Comparison of ENCODE assay signal across 17 cellular contexts in genomic region chr3:190516416-190516815, GRCh38. TPM values are rescaled to one million over a fixed set of nuclear protein-coding genes. Genes with fewer than 3 reads are reported as not detected.
DNase-seq lines count a peak whose midpoint lies in the region; ATAC-seq and TF ChIP-seq lines count a peak whose summit lies in the region.
"Had no signal": no experiment of that assay in that cellular context is flagged by ENCODE, and none has a peak within 500 bp of the region (broad histone marks: within the 10 kb centered on the region; RNA-seq: fewer than 3 reads in every experiment).

No MANE protein-coding gene starts in this region.

- H3F3A ChIP-seq in neural progenitor cell (ENCODE audit: low read depth), result peaks cover 5% of the 10 kb centered on the region

- H2AK9ac ChIP-seq in IMR-90 (replicated peaks; ENCODE audit: low read depth, low read length, poor library complexity), result no peak overlapping the region

- H3K4me3 ChIP-seq in IMR-90 (ENCODE audit: insufficient read depth, low read depth, low read length) (no peak overlapping the region), mammary epithelial cell (replicated peaks in 1 of 3; ENCODE audit: insufficient read depth in 1 of 3, low read depth in 2 of 3, low read length in 3 of 3) (peak overlapping the region; percentile 89 to 96 (median 93)), neural progenitor cell (no peak overlapping the region), upper lobe of right lung (no peak overlapping the region), Caco-2 (ENCODE audit: low read depth, low read length) (no peak overlapping the region)

- no peaks in the 10 kb centered on the region for H3K27me3 Mint-ChIP-seq in activated CD4-positive, alpha-beta memory T cell treated with anti-CD3 and anti-CD28 coated beads, Interleukin-2, amount 10 ng/mL, durations not matched to agents 7 days and 5 days
- no peaks in the 10 kb centered on the region for H3K27me3 Mint-ChIP-seq in activated CD4-positive, alpha-beta memory T cell treated with anti-CD3 and anti-CD28 coated beads for 36 hours
- H3K27me3 Mint-ChIP-seq in neural progenitor cell (ENCODE audit: insufficient read depth, low read depth) (peaks cover 2% of the 10 kb centered on the region), Caco-2 (ENCODE audit: insufficient read depth, unreplicated experiment) (peaks cover 9% of the 10 kb centered on the region)

- no peak for ATAC-seq in IMR-90 (ENCODE audit: low read depth)
- ATAC-seq in upper lobe of right lung, result no peak
- no peak for ATAC-seq in HG02678 (IDR thresholded peaks at IDR 0.05; ENCODE audit: unreplicated experiment)
- ATAC-seq: left ventricle myocardium superior, psoas muscle, WTC11 had no signal

- no peak for TF ChIP-seq RAD21 in IMR-90 (IDR thresholded peaks at IDR 0.05; ENCODE audit: low read length)

- peaks cover 21 to 32% of the 10 kb centered on the region in 2 experiments; a peak in 3 of 4 replicates for H3K79me1 ChIP-seq in IMR-90 (ENCODE audit: low read depth in 1 of 2, low read length in 2 of 2)

- no peak overlapping the region for H2AFZ ChIP-seq in IMR-90 (replicated peaks; ENCODE audit: low read length, poor library complexity)
- no peak overlapping the region for H2AFZ ChIP-seq in mammary epithelial cell (ENCODE audit: low read depth, low read length)
- H2AFZ ChIP-seq in neural progenitor cell (replicated peaks), result no peak overlapping the region

- H3K27me3 ChIP-seq in IMR-90 (ENCODE audit: control insufficient read depth, insufficient read depth, low read length), result no peaks in the 10 kb centered on the region
- no peaks in the 10 kb centered on the region for H3K27me3 ChIP-seq in mammary epithelial cell (ENCODE audit: insufficient read depth, low read length)
- peaks cover 53% of the 10 kb centered on the region for H3K27me3 ChIP-seq in neural progenitor cell
- no peaks in the 10 kb centered on the region for H3K27me3 ChIP-seq in upper lobe of right lung
- H3K27me3 ChIP-seq in Caco-2 (replicated peaks; ENCODE audit: control insufficient read depth, insufficient read depth, low read length), result no peaks in the 10 kb centered on the region
- H3K27me3 ChIP-seq: Peyer's patch had no signal

- peak overlapping the region; percentile 17; the same call in 1 of the 2 replicates for H3K14ac ChIP-seq in IMR-90 (replicated peaks; ENCODE audit: low read depth, low read length)

- H3K27ac ChIP-seq in IMR-90 (ENCODE audit: insufficient read depth, low read length) (no peak overlapping the region), mammary epithelial cell (ENCODE audit: insufficient read depth, low read depth, low read length) (peak overlapping the region; percentile 88), neural progenitor cell (no peak overlapping the region), upper lobe of right lung (no peak overlapping the region)
- H3K27ac ChIP-seq: Peyer's patch, psoas muscle had no signal

- peak overlapping the region; percentile 10; the same call in 1 of the 2 replicates for H3K4me2 ChIP-seq in IMR-90 (ENCODE audit: low read depth, low read length)
- H3K4me2 ChIP-seq in mammary epithelial cell (ENCODE audit: insufficient read depth, low read depth, low read length), result peak overlapping the region; percentile 91
- H3K4me2 ChIP-seq in neural progenitor cell, result no peak overlapping the region

- no peak overlapping the region for H2BK5ac ChIP-seq in IMR-90 (ENCODE audit: low read depth, low read length, poor library complexity, severe bottlenecking)

- dilution Hi-C loops in IMR-90 (cut with HindIII; ENCODE audit: low sequenced_read_pairs, unreplicated experiment) (no loop called here), mammary epithelial cell (cut with HindIII; ENCODE audit: low sequenced_read_pairs) (no loop called here)

- peaks cover 7% of the 10 kb centered on the region; the same call in 1 of the 2 replicates for H3K4me1 ChIP-seq in IMR-90 (ENCODE audit: control insufficient read depth, insufficient read depth, low read length)
- H3K4me1 ChIP-seq in mammary epithelial cell (ENCODE audit: insufficient read depth, low read length), result peaks cover 45% of the 10 kb centered on the region
- no peaks in the 10 kb centered on the region for H3K4me1 ChIP-seq in neural progenitor cell
- H3K4me1 ChIP-seq in upper lobe of right lung, result peaks cover 8% of the 10 kb centered on the region
- no peaks in the 10 kb centered on the region for H3K4me1 ChIP-seq in Caco-2

- peaks cover 40% of the 10 kb centered on the region for H3K4me1 Mint-ChIP-seq in activated CD4-positive, alpha-beta memory T cell treated with anti-CD3 and anti-CD28 coated beads, Interleukin-2, amount 10 ng/mL, durations not matched to agents 7 days and 5 days
- peaks cover 33% of the 10 kb centered on the region for H3K4me1 Mint-ChIP-seq in activated CD4-positive, alpha-beta memory T cell treated with anti-CD3 and anti-CD28 coated beads for 36 hours (ENCODE audit: low read depth)
- H3K4me1 Mint-ChIP-seq in neural progenitor cell (peaks cover 16% of the 10 kb centered on the region), Caco-2 (ENCODE audit: low read depth, unreplicated experiment) (peaks cover 10% of the 10 kb centered on the region)

- no peak overlapping the region for H3K27ac Mint-ChIP-seq in activated CD4-positive, alpha-beta memory T cell treated with anti-CD3 and anti-CD28 coated beads, Interleukin-2, amount 10 ng/mL, durations not matched to agents 7 days and 5 days
- H3K27ac Mint-ChIP-seq in activated CD4-positive, alpha-beta memory T cell treated with anti-CD3 and anti-CD28 coated beads for 36 hours, result no peak overlapping the region
- H3K27ac Mint-ChIP-seq in neural progenitor cell (peak overlapping the region; percentile 26), Caco-2 (ENCODE audit: unreplicated experiment) (no peak overlapping the region)
- H3K27ac Mint-ChIP-seq: WTC11 had no signal

- no peak overlapping the region for H3K23ac ChIP-seq in IMR-90 (ENCODE audit: low read depth, low read length)

- no peak overlapping the region for H4K8ac ChIP-seq in IMR-90 (ENCODE audit: low read depth in 2 of 2, low read length in 2 of 2)

- H4K91ac ChIP-seq in IMR-90 (ENCODE audit: insufficient read depth, low read depth, low read length), result no peak overlapping the region

- no peak overlapping the region for H2BK20ac ChIP-seq in IMR-90 (ENCODE audit: low read depth, low read length)

- H3K9me1 ChIP-seq in IMR-90 (ENCODE audit: insufficient read depth, low read length), result peaks cover 4% of the 10 kb centered on the region; the same call in 1 of the 2 replicates

- peaks cover 76% of the 10 kb centered on the region for H3K79me2 ChIP-seq in mammary epithelial cell (ENCODE audit: insufficient read depth, low read length)
- no peaks in the 10 kb centered on the region for H3K79me2 ChIP-seq in neural progenitor cell (ENCODE audit: low read depth)

- peaks cover 3% of the 10 kb centered on the region for H3K9me3 Mint-ChIP-seq in activated CD4-positive, alpha-beta memory T cell treated with anti-CD3 and anti-CD28 coated beads, Interleukin-2, amount 10 ng/mL, durations not matched to agents 7 days and 5 days
- H3K9me3 Mint-ChIP-seq in activated CD4-positive, alpha-beta memory T cell treated with anti-CD3 and anti-CD28 coated beads for 36 hours, result no peaks in the 10 kb centered on the region
- H3K9me3 Mint-ChIP-seq in neural progenitor cell, result peaks cover 2% of the 10 kb centered on the region
- H3K9me3 Mint-ChIP-seq in Caco-2 (ENCODE audit: unreplicated experiment), result no peaks in the 10 kb centered on the region

- no peak for DNase-seq in activated CD4-positive, alpha-beta memory T cell treated with anti-CD3 and anti-CD28 coated beads, Interleukin-2, amount 10 ng/mL, durations not matched to agents 7 days and 5 days
- DNase-seq in activated CD4-positive, alpha-beta memory T cell treated with anti-CD3 and anti-CD28 coated beads for 36 hours, result no peak
- DNase-seq in IMR-90 (no peak), mammary epithelial cell (peak; percentile 21), neural progenitor cell (ENCODE audit: low spot score) (no peak), upper lobe of right lung (no peak), Caco-2 (no peak)
- DNase-seq: activated CD8-positive, alpha-beta memory T cell treated with anti-CD3 and anti-CD28 coated beads, Interleukin-2, amount 50 U/mL, for 48 hours; foreskin melanocyte; left ventricle myocardium superior; NCI-H2171; NCI-H82; Peyer's patch; psoas muscle; substantia nigra had no signal

- H3K9ac ChIP-seq in IMR-90 (ENCODE audit: low read depth, low read length) (no peak overlapping the region), mammary epithelial cell (ENCODE audit: insufficient read depth, low read length) (peak overlapping the region; percentile 96), neural progenitor cell (no peak overlapping the region)

- H3K9me3 ChIP-seq in IMR-90 (ENCODE audit: control insufficient read depth, insufficient read depth, low read length) (no peaks in the 10 kb centered on the region), mammary epithelial cell (replicated peaks; ENCODE audit: insufficient read depth, low read length) (no peaks in the 10 kb centered on the region), neural progenitor cell (ENCODE audit: low read depth) (no peaks in the 10 kb centered on the region), upper lobe of right lung (no peaks in the 10 kb centered on the region), Caco-2 (no peaks in the 10 kb centered on the region)
- H3K9me3 ChIP-seq: Peyer's patch, psoas muscle had no signal

- BruUV-seq in IMR-90 (replicated peaks; lab: Mats Ljungman, UMichigan) (no TSS peak), mammary epithelial cell (replicated peaks; lab: Mats Ljungman, UMichigan) (no TSS peak), Caco-2 (replicated peaks; lab: Mats Ljungman, UMichigan) (no TSS peak)

- in situ Hi-C loops in IMR-90 (cut with MboI; ENCODE audit: low sequenced_read_pairs) (no loop called here), mammary epithelial cell (cut with MboI; ENCODE audit: low sequenced_read_pairs in 2 of 2) (no loop called here)

- TF ChIP-seq POLR2A in IMR-90 (IDR thresholded peaks at IDR 0.05; ENCODE audit: low read depth, low read length), result no peak

- H4K5ac ChIP-seq in IMR-90 (ENCODE audit: low read depth, low read length), result no peak overlapping the region

- POLR2A ChIA-PET in activated CD4-positive, alpha-beta memory T cell treated with anti-CD3 and anti-CD28 coated beads, Interleukin-2, amount 10 ng/mL, durations not matched to agents 7 days and 5 days (lab: Charles Lee), result no interaction called here
- POLR2A ChIA-PET in activated CD4-positive, alpha-beta memory T cell treated with anti-CD3 and anti-CD28 coated beads for 36 hours (lab: Charles Lee), result no interaction called here
- POLR2A ChIA-PET in IMR-90 (lab: Charles Lee; ENCODE audit: unreplicated experiment) (no interaction called here), Caco-2 (lab: Charles Lee) (no interaction called here)

- H2BK15ac ChIP-seq in IMR-90 (ENCODE audit: low read depth, low read length), result no peak overlapping the region

- no peak overlapping the region for H2AK5ac ChIP-seq in IMR-90 (ENCODE audit: low read depth, low read length)

- peak overlapping the region; percentile 75 for H3K4me3 Mint-ChIP-seq in activated CD4-positive, alpha-beta memory T cell treated with anti-CD3 and anti-CD28 coated beads, Interleukin-2, amount 10 ng/mL, durations not matched to agents 7 days and 5 days
- H3K4me3 Mint-ChIP-seq in activated CD4-positive, alpha-beta memory T cell treated with anti-CD3 and anti-CD28 coated beads for 36 hours, result no peak overlapping the region
- no peak overlapping the region for H3K4me3 Mint-ChIP-seq in neural progenitor cell
- H3K4me3 Mint-ChIP-seq in Caco-2 (ENCODE audit: unreplicated experiment), result no peak overlapping the region
- H3K4me3 Mint-ChIP-seq: WTC11 had no signal

- H3K18ac ChIP-seq in IMR-90 (ENCODE audit: low read depth, low read length), result no peak overlapping the region

- H3K4ac ChIP-seq in IMR-90 (ENCODE audit: low read depth, low read length), result peak overlapping the region; percentile 20; the same call in 1 of the 2 replicates

- H4K20me1 ChIP-seq in IMR-90 (ENCODE audit: insufficient read depth, low read length), result no peaks in the 10 kb centered on the region
- H4K20me1 ChIP-seq in mammary epithelial cell (ENCODE audit: insufficient read depth, low read length), result no peaks in the 10 kb centered on the region
- H4K20me1 ChIP-seq in neural progenitor cell (ENCODE audit: low read depth), result no peaks in the 10 kb centered on the region

- H2BK120ac ChIP-seq in IMR-90 (ENCODE audit: low read depth, low read length), result no peak overlapping the region

- TF ChIP-seq CTCF in IMR-90 (conservative IDR thresholded peaks at IDR 0.05; ENCODE audit: low read depth, low read length) (no peak), mammary epithelial cell (conservative IDR thresholded peaks at IDR 0.05 in 1 of 2, IDR thresholded peaks at IDR 0.05 in 1 of 2; ENCODE audit: extremely low read depth in 1 of 2, insufficient read depth in 1 of 2, low read depth in 1 of 2, low read length in 2 of 2) (no peak), neural progenitor cell (IDR thresholded peaks at IDR 0.05) (no peak), upper lobe of right lung (IDR thresholded peaks at IDR 0.05) (no peak), Caco-2 (IDR thresholded peaks at IDR 0.05; ENCODE audit: insufficient read depth in 1 of 2, low read depth in 1 of 2, low read length in 1 of 2, severe bottlenecking in 1 of 2, unreplicated experiment in 1 of 2) (no peak)

- H3K36me3 ChIP-seq in IMR-90 (ENCODE audit: control insufficient read depth, insufficient read depth, low read length) (no peaks in the 10 kb centered on the region), mammary epithelial cell (ENCODE audit: insufficient read depth, low read length) (peaks cover 19% of the 10 kb centered on the region), neural progenitor cell (no peaks in the 10 kb centered on the region), upper lobe of right lung (no peaks in the 10 kb centered on the region), Caco-2 (ENCODE audit: control insufficient read depth, insufficient read depth, low read length) (no peaks in the 10 kb centered on the region)
- H3K36me3 ChIP-seq: Peyer's patch had no signal

- CTCF ChIA-PET in activated CD4-positive, alpha-beta memory T cell treated with anti-CD3 and anti-CD28 coated beads, Interleukin-2, amount 10 ng/mL, durations not matched to agents 7 days and 5 days (lab: Charles Lee), result interaction anchor here (1.7 kb wide), 1 partner anchor 102 kb away, joined by 6 read pairs; no protein-coding TSS in a partner anchor
- CTCF ChIA-PET in activated CD4-positive, alpha-beta memory T cell treated with anti-CD3 and anti-CD28 coated beads for 36 hours (lab: Charles Lee), result no interaction called here
- CTCF ChIA-PET in IMR-90 (lab: Yijun Ruan, JAX), result interaction anchor here (1.1 kb wide), 1 partner anchor 28 kb away, joined by 3 read pairs; no protein-coding TSS in a partner anchor
- CTCF ChIA-PET in mammary epithelial cell (lab: Charles Lee; ENCODE audit: low non-redundant PET), result no interaction called here
- CTCF ChIA-PET in Caco-2 (lab: Charles Lee), result no interaction called here

- WGBS in IMR-90 (ENCODE audit: extremely low coverage in 2 of 2, insufficient read length in 1 of 2), 2 experiments, result no CpG with 5 or more reads among the region's 1 CpG
- 100% methylated on average over 1 of the region's 1 CpG for WGBS in mammary epithelial cell (ENCODE audit: low coverage, missing lambda C conversion rate)

- no peak overlapping the region for H3K56ac ChIP-seq in IMR-90 (ENCODE audit: extremely low read depth, insufficient read depth, low read length)

- intact Hi-C loops in activated CD4-positive, alpha-beta memory T cell treated with anti-CD3 and anti-CD28 coated beads for 36 hours (cut with micrococcal nuclease), result no loop called here
- intact Hi-C loops in IMR-90 (cut with micrococcal nuclease) (loop anchor here (10.0 kb wide), 1 partner anchor 538 kb away; no protein-coding TSS in a partner anchor), mammary epithelial cell (cut with micrococcal nuclease) (loop anchor here (10.0 kb wide), 1 partner anchor 552 kb away; no protein-coding TSS in a partner anchor), upper lobe of right lung (cut with DNase I) (no loop called here), Caco-2 (cut with micrococcal nuclease; ENCODE audit: unreplicated experiment) (no loop called here)

- peaks cover 38% of the 10 kb centered on the region for H3K36me3 Mint-ChIP-seq in activated CD4-positive, alpha-beta memory T cell treated with anti-CD3 and anti-CD28 coated beads, Interleukin-2, amount 10 ng/mL, durations not matched to agents 7 days and 5 days (ENCODE audit: low read depth)
- peaks cover 5% of the 10 kb centered on the region for H3K36me3 Mint-ChIP-seq in activated CD4-positive, alpha-beta memory T cell treated with anti-CD3 and anti-CD28 coated beads for 36 hours
- peaks cover 5% of the 10 kb centered on the region for H3K36me3 Mint-ChIP-seq in neural progenitor cell
- no peaks in the 10 kb centered on the region for H3K36me3 Mint-ChIP-seq in Caco-2 (ENCODE audit: insufficient read depth, unreplicated experiment)

RNA-seq across cellular contexts. Expression of gene IL1RAP, which starts 2.5 kb away (rescaled TPM):
- 10 to 100 TPM; 14.2 to 15.2 TPM for total RNA-seq in activated CD4-positive, alpha-beta memory T cell treated with anti-CD3 and anti-CD28 coated beads, Interleukin-2, amount 10 ng/mL, durations not matched to agents 7 days and 5 days
- total RNA-seq in activated CD4-positive, alpha-beta memory T cell treated with anti-CD3 and anti-CD28 coated beads for 36 hours, result 10 to 100 TPM; 14.8 to 15.8 TPM
- total RNA-seq in IMR-90 (2012; rRNA removed) (9.4 and 11.3 TPM in 2 replicates), mammary epithelial cell (100 to 1,000 TPM in 1 of 2 donors, 10 to 100 TPM in 1; 94.2 to 111 TPM), neural progenitor cell (ENCODE audit: low replicate concordance) (2.0 and 11.3 TPM in 2 replicates), upper lobe of right lung (34.6 TPM), Caco-2 (2022) (5.1 and 6.2 TPM in 2 replicates)
- polyA plus RNA-seq in IMR-90 (2012; rRNA removed) (7.4 and 8.3 TPM in 2 replicates), mammary epithelial cell (90.3 TPM)
- 1.3 and 2.2 TPM in 2 replicates for polyA plus RNA-seq in IMR-90 (2012; cell fraction: cytosol; rRNA removed)
- polyA plus RNA-seq in IMR-90 (2012; cell fraction: nucleus; rRNA removed; ENCODE audit: low replicate concordance), result 1.3 and 4.4 TPM in 2 replicates
- polyA minus RNA-seq in mammary epithelial cell, result 188 TPM

Comparison
In these comparisons a context has a peak if more than half of its experiments do, and no peak if none do; other contexts are left out.
1. CTCF ChIA-PET loops: an anchor here in activated CD4-positive, alpha-beta memory T cell treated with anti-CD3 and anti-CD28 coated beads, Interleukin-2, amount 10 ng/mL, durations not matched to agents 7 days and 5 days (1.7 kb wide) and IMR-90 (1.1 kb wide); none called in activated CD4-positive, alpha-beta memory T cell treated with anti-CD3 and anti-CD28 coated beads for 36 hours, mammary epithelial cell and Caco-2.
2. H3K4me3 ChIP-seq: peak in mammary epithelial cell (3 of 3); none in IMR-90 (single experiment), neural progenitor cell (single experiment), upper lobe of right lung (single experiment) and Caco-2 (single experiment).
3. intact Hi-C loops: an anchor here in IMR-90 (10.0 kb wide) and mammary epithelial cell (10.0 kb wide); none called in activated CD4-positive, alpha-beta memory T cell treated with anti-CD3 and anti-CD28 coated beads for 36 hours, upper lobe of right lung and Caco-2.